In genomic region chr10:100009793-100010676, GRCh38 we compare ENCODE assay signal across 1 cellular context.
A peak's percentile ranks its signal among the peaks of the same experiment; 100 is the strongest.
TF ChIP-seq lines count a peak whose summit lies in the region.

TSS of gene DNMBP (minus strand) at chr10:100009947. CDS start at chr10:99972124, 37,823 bp downstream.

TF ChIP-seq in GM12878, 131 proteins besides CTCF, POLR2A, EP300 and RAD21 (continued from another document and continues in another):
- TF ChIP-seq MTA2 (IDR thresholded peaks at IDR 0.05; ENCODE audit: low read depth) (no peak), NFYA (IDR thresholded peaks at IDR 0.05; ENCODE audit: borderline replicate concordance, low read depth, low read length) (no peak), SMAD1 (IDR thresholded peaks at IDR 0.05; ENCODE audit: low read depth, partially characterized antibody) (no peak), ZNF687 (IDR thresholded peaks at IDR 0.05) (peak; percentile 65), NRF1 (conservative IDR thresholded peaks at IDR 0.05; ENCODE audit: low read depth, low read length) (no peak), TCF12 (IDR thresholded peaks at IDR 0.05; ENCODE audit: low read depth, low read length) (0 out of 2 replicates have a peak, but pooled peaks have one; percentile 25), IKZF2 (IDR thresholded peaks at IDR 0.05) (0 out of 4 replicates have a peak, but pooled peaks have one; percentile 18 to 35), BRCA1 (IDR thresholded peaks at IDR 0.05; ENCODE audit: low read depth, low read length) (no peak), CHD1 (IDR thresholded peaks at IDR 0.05; ENCODE audit: low read depth, low read length) (no peak), ZSCAN29 (IDR thresholded peaks at IDR 0.05) (0 out of 2 replicates have a peak, but pooled peaks have one; percentile 29), EED (IDR thresholded peaks at IDR 0.05; ENCODE audit: low read depth) (peak; percentile 23; the same call in 1 of the 2 replicates), NR2F1 (conservative IDR thresholded peaks at IDR 0.05) (peak; percentile 80; the same call in 1 of the 2 replicates), BACH1 (IDR thresholded peaks at IDR 0.05; ENCODE audit: borderline replicate concordance) (peak; percentile 43; the same call in 1 of the 2 replicates), USF1 (IDR thresholded peaks at IDR 0.05; ENCODE audit: borderline replicate concordance, extremely low read length, insufficient read depth, low read depth, low read length) (no peak), SREBF1 (IDR thresholded peaks at IDR 0.05; ENCODE audit: low read length) (no peak), RELB (IDR thresholded peaks at IDR 0.05; ENCODE audit: low read depth) (no peak), NR2C1 (IDR thresholded peaks at IDR 0.05) (peak; percentile 34; the same call in 1 of the 2 replicates), TAF1 (IDR thresholded peaks at IDR 0.05; ENCODE audit: borderline replicate concordance, low read depth, low read length) (peak; percentile 25; the same call in 1 of the 2 replicates), POU2F2 (IDR thresholded peaks at IDR 0.05; ENCODE audit: borderline replicate concordance, low read depth, low read length) (peak; percentile 31; the same call in 2 of the 3 replicates), ELK1 (IDR thresholded peaks at IDR 0.05; ENCODE audit: low read depth, low read length) (no peak), RB1 (IDR thresholded peaks at IDR 0.05; ENCODE audit: borderline replicate concordance) (peak; percentile 63; the same call in 1 of the 2 replicates), FOXM1 (IDR thresholded peaks at IDR 0.05; ENCODE audit: low read depth, low read length) (no peak), DPF2 (IDR thresholded peaks at IDR 0.05) (peak; percentile 66), HCFC1 (IDR thresholded peaks at IDR 0.05; ENCODE audit: low read length) (no peak), ATF2 (IDR thresholded peaks at IDR 0.05; ENCODE audit: low read length) (no peak), PML (IDR thresholded peaks at IDR 0.05; ENCODE audit: low read length) (no peak), JUNB (IDR thresholded peaks at IDR 0.05) (no peak), ZNF24 (IDR thresholded peaks at IDR 0.05) (0 out of 2 replicates have a peak, but pooled peaks have one; percentile 15), RFX5 (IDR thresholded peaks at IDR 0.05; ENCODE audit: low read depth, low read length) (no peak), LARP7 (IDR thresholded peaks at IDR 0.05) (peak; percentile 75), IRF5 (IDR thresholded peaks at IDR 0.05; ENCODE audit: borderline replicate concordance) (no peak), GABPA (IDR thresholded peaks at IDR 0.05; ENCODE audit: low read depth) (no peak), IKZF1 (conservative IDR thresholded peaks at IDR 0.05) (peak; percentile 84), SMARCA5 (IDR thresholded peaks at IDR 0.05) (peak; percentile 94), GATAD2B (conservative IDR thresholded peaks at IDR 0.05; ENCODE audit: low read depth) (peak; percentile 94), IRF3 (IDR thresholded peaks at IDR 0.05) (no peak), BHLHE40 (IDR thresholded peaks at IDR 0.05; ENCODE audit: borderline replicate concordance in 1 of 2, low read depth in 2 of 2, low read length in 1 of 2) (peak in 1 of 2 experiments; percentile 84; a peak in 2 of 4 replicates), POLR2AphosphoS2 (IDR thresholded peaks at IDR 0.05; ENCODE audit: low read depth, low read length) (no peak), PAX5 (IDR thresholded peaks at IDR 0.05; ENCODE audit: borderline replicate concordance, low read depth, low read length) (peak; percentile 91; the same call in 1 of the 2 replicates), YBX1 (IDR thresholded peaks at IDR 0.05) (no peak), CUX1 (IDR thresholded peaks at IDR 0.05; ENCODE audit: insufficient replicate concordance, low read depth, low read length) (no peak), KAT2A (conservative IDR thresholded peaks at IDR 0.05; ENCODE audit: control insufficient read depth, low read depth, low read length) (no peak), ESRRA (IDR thresholded peaks at IDR 0.05; ENCODE audit: low read length) (0 out of 2 replicates have a peak, but pooled peaks have one; percentile 37), POLR2AphosphoS5 (IDR thresholded peaks at IDR 0.05; ENCODE audit: low read length) (peak; percentile 41; the same call in 1 of the 2 replicates), SMC3 (IDR thresholded peaks at IDR 0.05; ENCODE audit: borderline replicate concordance, low read length) (peak; percentile 19; the same call in 1 of the 2 replicates), EGR1 (IDR thresholded peaks at IDR 0.05; ENCODE audit: borderline replicate concordance in 1 of 2, low read depth in 2 of 2, low read length in 2 of 2) (peak in 1 of 2 experiments; percentile 49; a peak in 1 of 3 replicates), PBX3 (IDR thresholded peaks at IDR 0.05; ENCODE audit: insufficient replicate concordance, low read depth, low read length) (no peak), CREB1 (IDR thresholded peaks at IDR 0.05; ENCODE audit: low read depth) (peak; percentile 60; the same call in 1 of the 2 replicates)
